30 cellular contexts compared by ENCODE assay signal in genomic region chr2:71254776-71255175, GRCh38.
"Had no signal": no experiment of that assay in that cellular context is flagged by ENCODE, and none has a peak within 500 bp of the region (broad histone marks: within the 10 kb centered on the region; RNA-seq: fewer than 3 reads in every experiment).

No MANE protein-coding gene starts in this region.

- H3K9me3 ChIP-seq: ascending aorta, breast epithelium, colonic mucosa, esophagus squamous epithelium had no signal

- H3K4me3 ChIP-seq: ascending aorta, breast epithelium, cardiac muscle cell, colonic mucosa, esophagus squamous epithelium had no signal

- H3K27ac ChIP-seq: ascending aorta, breast epithelium, cardiac muscle cell, colonic mucosa, epithelial cell of prostate, esophagus squamous epithelium had no signal

- H3K36me3 ChIP-seq: ascending aorta, breast epithelium, cardiac muscle cell, colonic mucosa, esophagus squamous epithelium had no signal

- FAIRE-seq: endometrium, endothelial cell of umbilical vein had no signal

- H3K4me1 ChIP-seq: ascending aorta, breast epithelium, colonic mucosa, esophagus squamous epithelium had no signal

- ATAC-seq: activated naive CD4-positive, alpha-beta T cell treated with anti-CD3 and anti-CD28 coated beads, Interleukin-2, amount 50 U/mL, for 72 hours; activated T-cell treated with anti-CD3 and anti-CD28 coated beads, Interleukin-2, amount 50 U/mL, for 72 hours; T-helper 17 cell; WTC11 had no signal

- H3K27me3 ChIP-seq: ascending aorta, colonic mucosa had no signal

- DNase-seq: activated CD4-positive, alpha-beta memory T cell treated with anti-CD3 and anti-CD28 coated beads, Interleukin-2, amount 10 ng/mL, durations not matched to agents 7 days and 5 days; activated CD4-positive, alpha-beta T cell treated with anti-CD3 and anti-CD28 coated beads for 1 hour; activated CD4-positive, alpha-beta T cell treated with anti-CD3 and anti-CD28 coated beads for 4 hours; activated CD4-positive, alpha-beta T cell treated with anti-CD3 and anti-CD28 coated beads, Interleukin-2, amount 10 ng/mL, durations not matched to agents 7 days and 5 days; activated CD4-positive, alpha-beta T cell treated with anti-CD3 and anti-CD28 coated beads, Interleukin-2, amount 50 U/mL, for 4 hours; activated CD8-positive, alpha-beta memory T cell treated with anti-CD3 and anti-CD28 coated beads, Interleukin-2, amount 50 U/mL, for 48 hours; activated gamma-delta T cell; activated naive CD4-positive, alpha-beta T cell; activated naive CD4-positive, alpha-beta T cell treated with anti-CD3 and anti-CD28 coated beads, Interleukin-2, amount 10 ng/mL, durations not matched to agents 7 days and 5 days; activated naive CD8-positive, alpha-beta T cell treated with anti-CD3 and anti-CD28 coated beads, Interleukin-2, amount 10 ng/mL, durations not matched to agents 7 days and 5 days; activated T-cell treated with anti-CD3 and anti-CD28 coated beads for 4 hours; activated T-cell treated with anti-CD3 and anti-CD28 coated beads, Interleukin-2, amount 50 U/mL, for 24 hours; activated T-cell treated with anti-CD3 and anti-CD28 coated beads, Interleukin-2, amount 50 U/mL, for 72 hours; central memory CD4-positive, alpha-beta T cell; cerebellar nuclear complex; colonic mucosa; effector CD8-positive, alpha-beta T cell; esophagus squamous epithelium; foreskin melanocyte; head of caudate nucleus; T-helper 17 cell; T1000 had no signal
